Comparison of ENCODE assay signal across 8 cellular contexts in genomic region chr5:87413116-87413645, GRCh38. TPM values are rescaled to one million over a fixed set of nuclear protein-coding genes. Genes with fewer than 3 reads are reported as not detected.
DNase-seq lines count a peak whose midpoint lies in the region; ATAC-seq, FAIRE-seq and TF ChIP-seq lines count a peak whose summit lies in the region.

No MANE protein-coding gene starts in this region.

- intact Hi-C loops in mucosa of descending colon (cut with DNase I, micrococcal nuclease), result no loop called here

- peak overlapping the region; percentile 54; the same call in 1 of the 2 replicates for H3K9ac ChIP-seq in HUES48 (ENCODE audit: low read depth, low read length)

- in situ Hi-C loops in brain microvascular endothelial cell (cut with HindIII; ENCODE audit: low pct_ligation_motif_present, low sequenced_read_pairs), result no loop called here

- peaks cover 5% of the 10 kb centered on the region; the same call in 1 of the 2 replicates for H3K4me1 ChIP-seq in HUES48 (ENCODE audit: control insufficient read depth, insufficient read depth, low read length)
- peaks cover 10% of the 10 kb centered on the region for H3K4me1 ChIP-seq in mucosa of descending colon (ENCODE audit: low read depth)

- peak overlapping the region; percentile 95 for H3K4me3 ChIP-seq in HUES48 (ENCODE audit: low read depth, low read length)
- H3K4me3 ChIP-seq in brain microvascular endothelial cell (ENCODE audit: low read depth, low read length), result peak overlapping the region; percentile 96
- H3K4me3 ChIP-seq in mucosa of descending colon, result peak overlapping the region; percentile 89

- H3K9me3 ChIP-seq in HUES48 (ENCODE audit: control insufficient read depth, insufficient read depth, low read length) (no peaks in the 10 kb centered on the region), mucosa of descending colon (no peaks in the 10 kb centered on the region)

- H3K27me3 ChIP-seq in HUES48 (ENCODE audit: control insufficient read depth, insufficient read depth, low read length) (no peaks in the 10 kb centered on the region), brain microvascular endothelial cell (replicated peaks) (no peaks in the 10 kb centered on the region)

- FAIRE-seq in RCC 7860 (lab: Jason Lieb, UNC), result no peak

- peaks cover 30% of the 10 kb centered on the region for H3K36me3 ChIP-seq in HUES48 (ENCODE audit: control insufficient read depth, insufficient read depth, low read length)
- peaks cover 17% of the 10 kb centered on the region for H3K36me3 ChIP-seq in brain microvascular endothelial cell (replicated peaks)
- H3K36me3 ChIP-seq in mucosa of descending colon (ENCODE audit: low read depth), result peaks cover 10% of the 10 kb centered on the region

- DNase-seq in DMS 273 (lab: John Stamatoyannopoulos, UW; ENCODE audit: unreplicated experiment) (peak; percentile 64), brain microvascular endothelial cell (no peak), mucosa of descending colon (no peak), NCI-H187 treated with DMSO at 0.1 percent for 48 hours (lab: John Stamatoyannopoulos, UW) (no peak), SKM-1 (lab: John Stamatoyannopoulos, UW; ENCODE audit: unreplicated experiment) (no peak), RCC 7860 (ENCODE audit: low spot score) (no peak)

- H3K27ac ChIP-seq in HUES48 (ENCODE audit: low read depth, low read length), result peak overlapping the region; percentile 94
- peak overlapping the region; percentile 93 for H3K27ac ChIP-seq in brain microvascular endothelial cell

- TF ChIP-seq CTCF in brain microvascular endothelial cell (IDR thresholded peaks at IDR 0.05; ENCODE audit: low read depth, low read length, missing control alignments) (no peak), mucosa of descending colon (IDR thresholded peaks at IDR 0.05) (no peak)

- peak; percentile 15 for ATAC-seq in GM21390 (IDR thresholded peaks at IDR 0.05; ENCODE audit: unreplicated experiment)
- ATAC-seq in mucosa of descending colon, result no peak

RNA-seq across cellular contexts. Expression of gene CCNH, which starts 0.5 kb away (rescaled TPM):
- total RNA-seq in mucosa of descending colon, result 10 to 100 TPM; 40.7 to 56.6 (median 49.4) TPM
